22 cellular contexts compared by ENCODE assay signal in genomic region chr3:61077551-61077950, GRCh38.
"Had no signal": no experiment of that assay in that cellular context is flagged by ENCODE, and none has a peak within 500 bp of the region (broad histone marks: within the 10 kb centered on the region; RNA-seq: fewer than 3 reads in every experiment).

No MANE protein-coding gene starts in this region.

- H3K4me3 ChIP-seq: MG63, SJCRH30 had no signal

- DNase-seq: Karpas-422, KG1, MG63, NCI-H1092, NCI-H1105 treated with DMSO at 0.1 percent for 48 hours, NCI-H1417 treated with DMSO at 0.1 percent for 48 hours, NCI-H146, NCI-H1694 treated with DMSO at 0.1 percent for 48 hours, NCI-H2029, NCI-H2081 treated with DMSO at 0.1 percent for 48 hours, NCI-H2171, NCI-H226, NCI-H446, NCI-H524 treated with DMSO at 0.1 percent for 48 hours, NCI-H69, NCI-H774, PC-3, SHP77 treated with DMSO at 0.1 percent for 48 hours, SJCRH30 had no signal

- H3K27me3 ChIP-seq: MG63, SJCRH30 had no signal

- H3K27ac ChIP-seq: RWPE1, SJCRH30 had no signal

- H3K9me3 ChIP-seq: MG63, SJCRH30 had no signal

- H3K4me1 ChIP-seq: SJCRH30 had no signal

- ATAC-seq: Panc1, PC-3, SK-N-SH treated with all-trans-retinoic acid at 6 μM for 48 hours had no signal

- H3K36me3 ChIP-seq: MG63, SJCRH30 had no signal
